In the genomic region with DNA sequence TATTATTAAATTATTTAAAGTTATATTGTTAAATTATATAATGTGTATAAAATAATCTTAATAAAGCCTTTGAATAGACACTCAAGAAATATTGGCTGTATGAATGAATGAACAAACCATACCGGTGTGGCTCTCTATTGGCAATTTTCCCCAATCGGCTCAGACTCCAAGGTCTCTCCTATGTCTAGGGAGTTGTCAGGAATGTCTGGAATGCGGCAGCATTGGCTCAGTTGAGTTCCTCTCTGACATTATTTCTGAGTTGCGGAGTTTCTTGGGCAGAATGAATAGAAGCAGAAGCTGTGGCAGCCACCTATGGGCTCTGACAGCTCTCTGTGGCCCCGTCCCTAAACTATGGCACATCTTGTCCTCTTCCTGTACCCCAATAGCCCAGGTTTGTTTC, we compare ENCODE assay signal across 13 cellular contexts.
DNase-seq lines count a peak whose midpoint lies in the region; ATAC-seq and TF ChIP-seq lines count a peak whose summit lies in the region.
"Had no signal": no experiment of that assay in that cellular context is flagged by ENCODE, and none has a peak within 500 bp of the region (broad histone marks: within the 10 kb centered on the region; RNA-seq: fewer than 3 reads in every experiment).

No MANE protein-coding gene starts in this region.

- no peak overlapping the region for H3K4me2 ChIP-seq in H9 (ENCODE audit: insufficient read depth, insufficient read length, low read length)

- no peaks in the 10 kb centered on the region for H3K27me3 ChIP-seq in H9 (ENCODE audit: insufficient read depth, low read length)
- no peaks in the 10 kb centered on the region for H3K27me3 ChIP-seq in right atrium auricular region
- H3K27me3 ChIP-seq in tibial artery: no peaks in the 10 kb centered on the region

- WGBS in H9 (ENCODE audit: extremely low coverage, insufficient read length, low lambda C conversion rate): no CpG with 5 or more reads among the region's 5 CpGs

- no peak overlapping the region for H3K9ac ChIP-seq in H9 (ENCODE audit: extremely low read depth, insufficient read length, low read length)

- H3K9me3 Mint-ChIP-seq in H9: no peaks in the 10 kb centered on the region
- H3K9me3 Mint-ChIP-seq: brain had no signal

- H2AK5ac ChIP-seq in H9 (ENCODE audit: insufficient read length, low read length): no peak overlapping the region

- no peak overlapping the region for H3K56ac ChIP-seq in H9 (ENCODE audit: insufficient read length, low read depth, low read length)

- peak; percentile 58 for DNase-seq in H9
- peak; percentile 12 for DNase-seq in amniotic stem cell (lab: John Stamatoyannopoulos, UW)
- DNase-seq in right atrium auricular region (ENCODE audit: low spot score): peak; percentile 60
- peak; percentile 39 for DNase-seq in skeletal muscle cell (ENCODE audit: low read depth)
- no peak for DNase-seq in tibial artery
- no peak for DNase-seq in activated CD4-positive, CD25-positive, alpha-beta regulatory T cell (lab: John Stamatoyannopoulos, UW)
- DNase-seq: GDM1; stimulated activated CD4-positive, alpha-beta T cell treated with anti-CD3 and anti-CD28 coated beads, Interleukin-1b, Interleukin-23, amount 100 ng/mL, for 48 hours had no signal

- H3K27ac Mint-ChIP-seq in H9: peak overlapping the region in 1 of 3 experiments; percentile 40; a peak in 2 of 7 replicates

- H2AFZ ChIP-seq in H9 (ENCODE audit: low read length): no peak overlapping the region

- no peak overlapping the region for H3K23ac ChIP-seq in H9 (ENCODE audit: insufficient read length, low read depth, low read length)

- H3K79me2 ChIP-seq in H9 (ENCODE audit: insufficient read depth, low read length): no peaks in the 10 kb centered on the region

- TF ChIP-seq CTCF in H9 (conservative IDR thresholded peaks at IDR 0.05): no peak
- no peak for TF ChIP-seq CTCF in right atrium auricular region (IDR thresholded peaks at IDR 0.05)
- no peak for TF ChIP-seq CTCF in tibial artery (IDR thresholded peaks at IDR 0.05)

- ATAC-seq in GM21447 (IDR thresholded peaks at IDR 0.05; ENCODE audit: unreplicated experiment) (no peak), HG02588 (IDR thresholded peaks at IDR 0.05; ENCODE audit: unreplicated experiment) (no peak)
- ATAC-seq: activated CD4-positive, CD25-positive, alpha-beta regulatory T cell treated with anti-CD3 and anti-CD28 coated beads, Interleukin-2, amount 50 U/mL, for 24 hours had no signal

- H4K20me1 ChIP-seq in H9 (ENCODE audit: control insufficient read depth, insufficient read depth, insufficient read length): no peaks in the 10 kb centered on the region

- H2BK12ac ChIP-seq in H9 (ENCODE audit: insufficient read length, low read depth, low read length): no peak overlapping the region

- H3K4me3 Mint-ChIP-seq in H9: no peak overlapping the region; a peak in 2 of 5 replicates
- H3K4me3 Mint-ChIP-seq: brain had no signal

- no peak overlapping the region for H4K8ac ChIP-seq in H9 (replicated peaks; ENCODE audit: insufficient read length, low read depth, low read length)

- no peak overlapping the region for H2BK5ac ChIP-seq in H9 (ENCODE audit: insufficient read length, low read length)

- H3K27ac ChIP-seq in H9 (ENCODE audit: insufficient read length, low read depth, low read length) (no peak overlapping the region), right atrium auricular region (no peak overlapping the region), tibial artery (no peak overlapping the region)
- H3K27ac ChIP-seq: HL-60 had no signal

- H3K4me3 ChIP-seq in right atrium auricular region (no peak overlapping the region), skeletal muscle cell (ENCODE audit: low read depth, low read length) (no peak overlapping the region), tibial artery (no peak overlapping the region)

- no peak overlapping the region for H3K18ac ChIP-seq in H9 (ENCODE audit: insufficient read length, low read depth, low read length)

- no peak overlapping the region for H4K91ac ChIP-seq in H9 (ENCODE audit: insufficient read length, low read depth, low read length)

- H2BK120ac ChIP-seq in H9 (ENCODE audit: low read depth, low read length, poor library complexity, severe bottlenecking): no peak overlapping the region

- H2BK15ac ChIP-seq in H9 (ENCODE audit: low read depth, low read length): no peak overlapping the region

- H3K4me1 Mint-ChIP-seq in H9: peaks cover 61 to 71% of the 10 kb centered on the region in 2 experiments

- no peaks in the 10 kb centered on the region for H3K27me3 Mint-ChIP-seq in H9 (ENCODE audit: low read depth)

- H3K9me3 ChIP-seq in H9 (ENCODE audit: control insufficient read depth, low read depth, low read length) (no peaks in the 10 kb centered on the region), right atrium auricular region (no peaks in the 10 kb centered on the region), tibial artery (no peaks in the 10 kb centered on the region)

- H3K36me3 ChIP-seq in right atrium auricular region (no peaks in the 10 kb centered on the region), tibial artery (no peaks in the 10 kb centered on the region)

- H3K23me2 ChIP-seq in H9 (ENCODE audit: insufficient read length, low read depth, low read length, poor library complexity, severe bottlenecking): no peaks in the 10 kb centered on the region

- no peak overlapping the region for H4K5ac ChIP-seq in H9 (ENCODE audit: insufficient read length, low read depth, low read length)

- no peaks in the 10 kb centered on the region for H3K79me1 ChIP-seq in H9 (ENCODE audit: insufficient read depth, low read depth, low read length, poor library complexity, severe bottlenecking)

- peaks cover 5% of the 10 kb centered on the region; the same call in 1 of the 2 replicates for H3K4me1 ChIP-seq in H9 (ENCODE audit: insufficient read depth, low read length)
- H3K4me1 ChIP-seq in right atrium auricular region: peaks cover 0 to 27% of the 10 kb centered on the region in 2 donors
- peaks cover 0 to 31% (median 6%) of the 10 kb centered on the region in 4 donors for H3K4me1 ChIP-seq in tibial artery

- no peak overlapping the region for H3K14ac ChIP-seq in H9 (ENCODE audit: insufficient read depth, low read length)

- no peak overlapping the region for H3K4ac ChIP-seq in H9 (ENCODE audit: low read depth, low read length)

- no peak overlapping the region for H2BK20ac ChIP-seq in H9 (ENCODE audit: low read depth, low read length, poor library complexity, severe bottlenecking)

- no peak overlapping the region for H3T11ph ChIP-seq in H9 (ENCODE audit: low read length)

- H3K36me3 Mint-ChIP-seq in H9 (ENCODE audit: insufficient read depth in 1 of 3, low read depth in 3 of 3): no peaks in the 10 kb centered on the region

- intact Hi-C loops in tibial artery (cut with DNase I; ENCODE audit: low total_unique reads): no loop called here

Comparison
In these comparisons a context has a peak if more than half of its experiments do, and no peak if none do; other contexts are left out.
1. DNase-seq: peak in H9 (single experiment), amniotic stem cell (single experiment), right atrium auricular region (single experiment) and skeletal muscle cell (single experiment); none in tibial artery (0 of 2) and activated CD4-positive, CD25-positive, alpha-beta regulatory T cell (0 of 4).